1 cellular context compared by ENCODE assay signal in the genomic region with DNA sequence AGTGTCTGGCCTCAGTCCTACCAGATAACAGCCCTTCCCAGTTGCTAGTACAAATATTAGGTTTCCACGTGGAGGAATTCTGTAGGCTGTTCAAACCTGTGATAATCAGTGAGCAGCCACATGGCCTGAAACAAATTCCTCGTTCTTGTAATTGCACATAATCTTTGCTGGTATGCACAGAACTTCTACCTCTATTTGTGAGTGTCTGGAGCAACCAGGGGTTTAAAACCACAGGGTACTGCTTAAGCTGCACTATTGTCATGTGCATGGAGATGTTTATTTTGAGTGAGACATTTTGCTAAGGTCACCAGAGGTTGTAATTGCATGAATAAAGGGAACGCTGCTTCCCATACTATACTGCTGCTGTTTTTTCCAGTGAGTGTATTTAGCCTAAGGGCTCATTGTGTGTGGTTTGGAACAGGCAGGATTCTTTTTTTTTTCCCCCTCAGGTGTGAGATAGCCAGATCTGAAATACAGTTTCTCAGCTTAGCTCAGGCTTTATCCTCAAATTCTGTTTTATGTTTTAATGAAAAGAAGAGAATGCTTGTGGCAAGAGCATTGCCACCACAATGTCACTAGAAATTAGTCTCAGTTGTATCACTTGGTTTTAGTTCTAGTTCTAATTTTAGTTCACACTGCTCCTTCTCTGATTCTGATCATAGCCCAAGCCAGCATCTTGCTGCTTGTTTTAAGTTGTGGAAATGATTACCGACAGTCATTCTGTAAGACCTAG.
TF ChIP-seq lines count a peak whose summit lies in the region.

No MANE protein-coding gene starts in this region.

TF ChIP-seq in HepG2, 621 proteins besides CTCF, POLR2A, EP300 and RAD21 (continued from another document and continues in another):
- TF ChIP-seq ZBTB39 (CRISPR knock-in tag; IDR thresholded peaks at IDR 0.05) (no peak), JUN (CRISPR knock-in tag; IDR thresholded peaks at IDR 0.05) (no peak), ZNF24 (IDR thresholded peaks at IDR 0.05) (no peak), IRF2 (CRISPR knock-in tag; IDR thresholded peaks at IDR 0.05) (0 out of 2 replicates have a peak, but pooled peaks have one; percentile 43), FOXP4 (CRISPR knock-in tag; IDR thresholded peaks at IDR 0.05) (peak; percentile 35), TEAD3 (CRISPR knock-in tag; optimal IDR thresholded peaks at IDR 0.05; ENCODE audit: borderline replicate concordance) (peak; percentile 87), RARA (CRISPR knock-in tag; IDR thresholded peaks at IDR 0.05) (peak; percentile 33; the same call in 1 of the 2 replicates), ZNF761 (CRISPR knock-in tag; conservative IDR thresholded peaks at IDR 0.05) (0 out of 2 replicates have a peak, but pooled peaks have one; percentile 43), TP53 (CRISPR knock-in tag; conservative IDR thresholded peaks at IDR 0.05) (no peak), ZNF331 (CRISPR knock-in tag; IDR thresholded peaks at IDR 0.05) (0 out of 2 replicates have a peak, but pooled peaks have one; percentile 19), IRX3 (CRISPR knock-in tag; IDR thresholded peaks at IDR 0.05; ENCODE audit: borderline replicate concordance, low read depth) (no peak), HDAC2 (CRISPR knock-in tag; IDR thresholded peaks at IDR 0.05) (no peak), MTF1 (CRISPR knock-in tag; IDR thresholded peaks at IDR 0.05) (no peak), NFKBIZ (CRISPR knock-in tag; IDR thresholded peaks at IDR 0.05) (no peak), ISL2 (CRISPR knock-in tag; IDR thresholded peaks at IDR 0.05) (0 out of 2 replicates have a peak, but pooled peaks have one; percentile 27), SOX13 (IDR thresholded peaks at IDR 0.05) (no peak), SOX13 (CRISPR knock-in tag; conservative IDR thresholded peaks at IDR 0.05 in 1 of 2, IDR thresholded peaks at IDR 0.05 in 1 of 2) (peak in 1 of 2 experiments; percentile 78; a peak in 2 of 4 replicates), ZNF616 (CRISPR knock-in tag; IDR thresholded peaks at IDR 0.05; ENCODE audit: low read depth) (no peak), NAIF1 (CRISPR knock-in tag; IDR thresholded peaks at IDR 0.05; ENCODE audit: borderline replicate concordance) (no peak), NFYC (CRISPR knock-in tag; IDR thresholded peaks at IDR 0.05) (peak; percentile 51), TBX2 (CRISPR knock-in tag; IDR thresholded peaks at IDR 0.05; ENCODE audit: borderline replicate concordance) (peak; percentile 55; the same call in 1 of the 2 replicates), FOXA3 (CRISPR knock-in tag; IDR thresholded peaks at IDR 0.05) (0 out of 2 replicates have a peak, but pooled peaks have one; percentile 34), RFX3 (CRISPR knock-in tag; IDR thresholded peaks at IDR 0.05) (no peak), ZNF549 (CRISPR knock-in tag; IDR thresholded peaks at IDR 0.05) (no peak), ZNF12 (CRISPR knock-in tag; IDR thresholded peaks at IDR 0.05) (0 out of 2 replicates have a peak, but pooled peaks have one; percentile 27), SMAD9 (CRISPR knock-in tag; IDR thresholded peaks at IDR 0.05) (0 out of 2 replicates have a peak, but pooled peaks have one; percentile 68), ZFP36L2 (CRISPR knock-in tag; IDR thresholded peaks at IDR 0.05) (no peak), KMT2B (CRISPR knock-in tag; IDR thresholded peaks at IDR 0.05) (no peak), FOXK1 (CRISPR knock-in tag; IDR thresholded peaks at IDR 0.05; ENCODE audit: borderline replicate concordance, low read depth) (0 out of 2 replicates have a peak, but pooled peaks have one; percentile 40), FUBP1 (CRISPR knock-in tag; IDR thresholded peaks at IDR 0.05; ENCODE audit: borderline replicate concordance) (no peak), HMG20A (CRISPR knock-in tag; IDR thresholded peaks at IDR 0.05; ENCODE audit: borderline replicate concordance) (0 out of 2 replicates have a peak, but pooled peaks have one; percentile 28), NKX3-1 (CRISPR knock-in tag; IDR thresholded peaks at IDR 0.05) (peak; percentile 37; the same call in 1 of the 2 replicates), ZNF556 (CRISPR knock-in tag; IDR thresholded peaks at IDR 0.05; ENCODE audit: borderline replicate concordance) (no peak), GATAD2A (CRISPR knock-in tag; IDR thresholded peaks at IDR 0.05) (peak; percentile 61), KLF6 (CRISPR knock-in tag; IDR thresholded peaks at IDR 0.05) (no peak), SP140L (CRISPR knock-in tag; IDR thresholded peaks at IDR 0.05; ENCODE audit: borderline replicate concordance) (no peak), NFYB (CRISPR knock-in tag; IDR thresholded peaks at IDR 0.05) (peak; percentile 47; the same call in 1 of the 2 replicates)
- TF ChIP-seq, protein P1, sequence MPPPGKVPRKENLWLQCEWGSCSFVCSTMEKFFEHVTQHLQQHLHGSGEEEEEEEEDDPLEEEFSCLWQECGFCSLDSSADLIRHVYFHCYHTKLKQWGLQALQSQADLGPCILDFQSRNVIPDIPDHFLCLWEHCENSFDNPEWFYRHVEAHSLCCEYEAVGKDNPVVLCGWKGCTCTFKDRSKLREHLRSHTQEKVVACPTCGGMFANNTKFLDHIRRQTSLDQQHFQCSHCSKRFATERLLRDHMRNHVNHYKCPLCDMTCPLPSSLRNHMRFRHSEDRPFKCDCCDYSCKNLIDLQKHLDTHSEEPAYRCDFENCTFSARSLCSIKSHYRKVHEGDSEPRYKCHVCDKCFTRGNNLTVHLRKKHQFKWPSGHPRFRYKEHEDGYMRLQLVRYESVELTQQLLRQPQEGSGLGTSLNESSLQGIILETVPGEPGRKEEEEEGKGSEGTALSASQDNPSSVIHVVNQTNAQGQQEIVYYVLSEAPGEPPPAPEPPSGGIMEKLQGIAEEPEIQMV (CRISPR knock-in tag; IDR thresholded peaks at IDR 0.05; ENCODE audit: low read depth): no peak
- TF ChIP-seq, protein P2, sequence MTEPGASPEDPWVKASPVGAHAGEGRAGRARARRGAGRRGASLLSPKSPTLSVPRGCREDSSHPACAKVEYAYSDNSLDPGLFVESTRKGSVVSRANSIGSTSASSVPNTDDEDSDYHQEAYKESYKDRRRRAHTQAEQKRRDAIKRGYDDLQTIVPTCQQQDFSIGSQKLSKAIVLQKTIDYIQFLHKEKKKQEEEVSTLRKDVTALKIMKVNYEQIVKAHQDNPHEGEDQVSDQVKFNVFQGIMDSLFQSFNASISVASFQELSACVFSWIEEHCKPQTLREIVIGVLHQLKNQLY (CRISPR knock-in tag; IDR thresholded peaks at IDR 0.05): 0 out of 2 replicates have a peak, but pooled peaks have one; percentile 46
- TF ChIP-seq, protein P3, sequence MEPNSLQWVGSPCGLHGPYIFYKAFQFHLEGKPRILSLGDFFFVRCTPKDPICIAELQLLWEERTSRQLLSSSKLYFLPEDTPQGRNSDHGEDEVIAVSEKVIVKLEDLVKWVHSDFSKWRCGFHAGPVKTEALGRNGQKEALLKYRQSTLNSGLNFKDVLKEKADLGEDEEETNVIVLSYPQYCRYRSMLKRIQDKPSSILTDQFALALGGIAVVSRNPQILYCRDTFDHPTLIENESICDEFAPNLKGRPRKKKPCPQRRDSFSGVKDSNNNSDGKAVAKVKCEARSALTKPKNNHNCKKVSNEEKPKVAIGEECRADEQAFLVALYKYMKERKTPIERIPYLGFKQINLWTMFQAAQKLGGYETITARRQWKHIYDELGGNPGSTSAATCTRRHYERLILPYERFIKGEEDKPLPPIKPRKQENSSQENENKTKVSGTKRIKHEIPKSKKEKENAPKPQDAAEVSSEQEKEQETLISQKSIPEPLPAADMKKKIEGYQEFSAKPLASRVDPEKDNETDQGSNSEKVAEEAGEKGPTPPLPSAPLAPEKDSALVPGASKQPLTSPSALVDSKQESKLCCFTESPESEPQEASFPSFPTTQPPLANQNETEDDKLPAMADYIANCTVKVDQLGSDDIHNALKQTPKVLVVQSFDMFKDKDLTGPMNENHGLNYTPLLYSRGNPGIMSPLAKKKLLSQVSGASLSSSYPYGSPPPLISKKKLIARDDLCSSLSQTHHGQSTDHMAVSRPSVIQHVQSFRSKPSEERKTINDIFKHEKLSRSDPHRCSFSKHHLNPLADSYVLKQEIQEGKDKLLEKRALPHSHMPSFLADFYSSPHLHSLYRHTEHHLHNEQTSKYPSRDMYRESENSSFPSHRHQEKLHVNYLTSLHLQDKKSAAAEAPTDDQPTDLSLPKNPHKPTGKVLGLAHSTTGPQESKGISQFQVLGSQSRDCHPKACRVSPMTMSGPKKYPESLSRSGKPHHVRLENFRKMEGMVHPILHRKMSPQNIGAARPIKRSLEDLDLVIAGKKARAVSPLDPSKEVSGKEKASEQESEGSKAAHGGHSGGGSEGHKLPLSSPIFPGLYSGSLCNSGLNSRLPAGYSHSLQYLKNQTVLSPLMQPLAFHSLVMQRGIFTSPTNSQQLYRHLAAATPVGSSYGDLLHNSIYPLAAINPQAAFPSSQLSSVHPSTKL (CRISPR knock-in tag; IDR thresholded peaks at IDR 0.05): peak; percentile 73
- TF ChIP-seq, protein P4, sequence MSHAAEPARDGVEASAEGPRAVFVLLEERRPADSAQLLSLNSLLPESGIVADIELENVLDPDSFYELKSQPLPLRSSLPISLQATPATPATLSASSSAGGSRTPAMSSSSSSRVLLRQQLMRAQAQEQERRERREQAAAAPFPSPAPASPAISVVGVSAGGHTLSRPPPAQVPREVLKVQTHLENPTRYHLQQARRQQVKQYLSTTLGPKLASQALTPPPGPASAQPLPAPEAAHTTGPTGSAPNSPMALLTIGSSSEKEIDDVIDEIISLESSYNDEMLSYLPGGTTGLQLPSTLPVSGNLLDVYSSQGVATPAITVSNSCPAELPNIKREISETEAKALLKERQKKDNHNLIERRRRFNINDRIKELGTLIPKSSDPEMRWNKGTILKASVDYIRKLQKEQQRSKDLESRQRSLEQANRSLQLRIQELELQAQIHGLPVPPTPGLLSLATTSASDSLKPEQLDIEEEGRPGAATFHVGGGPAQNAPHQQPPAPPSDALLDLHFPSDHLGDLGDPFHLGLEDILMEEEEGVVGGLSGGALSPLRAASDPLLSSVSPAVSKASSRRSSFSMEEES (CRISPR knock-in tag; IDR thresholded peaks at IDR 0.05): peak; percentile 40; the same call in 1 of the 2 replicates
- TF ChIP-seq, protein P5, sequence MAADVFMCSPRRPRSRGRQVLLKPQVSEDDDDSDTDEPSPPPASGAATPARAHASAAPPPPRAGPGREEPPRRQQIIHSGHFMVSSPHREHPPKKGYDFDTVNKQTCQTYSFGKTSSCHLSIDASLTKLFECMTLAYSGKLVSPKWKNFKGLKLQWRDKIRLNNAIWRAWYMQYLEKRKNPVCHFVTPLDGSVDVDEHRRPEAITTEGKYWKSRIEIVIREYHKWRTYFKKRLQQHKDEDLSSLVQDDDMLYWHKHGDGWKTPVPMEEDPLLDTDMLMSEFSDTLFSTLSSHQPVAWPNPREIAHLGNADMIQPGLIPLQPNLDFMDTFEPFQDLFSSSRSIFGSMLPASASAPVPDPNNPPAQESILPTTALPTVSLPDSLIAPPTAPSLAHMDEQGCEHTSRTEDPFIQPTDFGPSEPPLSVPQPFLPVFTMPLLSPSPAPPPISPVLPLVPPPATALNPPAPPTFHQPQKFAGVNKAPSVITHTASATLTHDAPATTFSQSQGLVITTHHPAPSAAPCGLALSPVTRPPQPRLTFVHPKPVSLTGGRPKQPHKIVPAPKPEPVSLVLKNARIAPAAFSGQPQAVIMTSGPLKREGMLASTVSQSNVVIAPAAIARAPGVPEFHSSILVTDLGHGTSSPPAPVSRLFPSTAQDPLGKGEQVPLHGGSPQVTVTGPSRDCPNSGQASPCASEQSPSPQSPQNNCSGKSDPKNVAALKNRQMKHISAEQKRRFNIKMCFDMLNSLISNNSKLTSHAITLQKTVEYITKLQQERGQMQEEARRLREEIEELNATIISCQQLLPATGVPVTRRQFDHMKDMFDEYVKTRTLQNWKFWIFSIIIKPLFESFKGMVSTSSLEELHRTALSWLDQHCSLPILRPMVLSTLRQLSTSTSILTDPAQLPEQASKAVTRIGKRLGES (CRISPR knock-in tag; IDR thresholded peaks at IDR 0.05; ENCODE audit: borderline replicate concordance): 0 out of 2 replicates have a peak, but pooled peaks have one; percentile 23
